In the genomic region with DNA sequence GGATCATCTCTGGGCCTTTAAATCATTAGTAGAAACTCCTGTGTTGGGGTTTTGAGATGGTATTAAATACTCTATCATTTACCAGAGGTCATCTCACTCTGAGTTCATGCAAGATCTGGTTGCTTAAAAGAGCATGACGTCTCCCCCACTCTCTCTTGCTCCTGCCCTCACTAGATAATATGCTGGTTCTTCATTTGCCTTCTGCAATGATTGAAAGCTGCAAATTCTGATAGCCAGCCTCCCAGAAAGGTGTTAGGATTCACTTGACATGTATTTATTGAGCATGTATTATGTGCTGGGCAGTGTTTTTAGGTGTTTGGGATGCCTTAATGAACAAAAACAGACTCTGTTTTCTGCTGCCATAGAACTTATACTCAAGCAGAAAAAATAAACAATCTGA, we compare ENCODE assay signal across 28 cellular contexts.
"Had no signal": no experiment of that assay in that cellular context is flagged by ENCODE, and none has a peak within 500 bp of the region (broad histone marks: within the 10 kb centered on the region; RNA-seq: fewer than 3 reads in every experiment).

No MANE protein-coding gene starts in this region.

- H3K4me1 Mint-ChIP-seq: stimulated activated effector memory CD8-positive, alpha-beta T cell treated with anti-CD3 and anti-CD28 coated beads, Interleukin-12 subunit alpha, Interleukin-12 subunit beta, amount 100 ng/mL, for 72 hours; stimulated activated memory B cell treated with anti-CD40 and anti-IgM and Interleukin-4, amounts not matched to agents 10 μg/mL and 1 μg/mL and 100 μg/mL, for 72 hours; stimulated activated naive B cell treated with anti-CD40 and anti-IgM and Interleukin-4, amounts not matched to agents 10 μg/mL and 1 μg/mL and 100 μg/mL, for 72 hours had no signal

- DNase-seq: stimulated activated CD4-positive, alpha-beta T cell treated with anti-CD3 and anti-CD28 coated beads, Interleukin-2, amount 100 ng/mL, for 48 hours; stimulated activated CD4-positive, alpha-beta T cell treated with anti-CD3 and anti-CD28 coated beads, Interleukin-4, amount 100 ng/mL, for 1 hour; stimulated activated CD4-positive, alpha-beta T cell treated with anti-CD3 and anti-CD28 coated beads, Interleukin-4, amount 100 ng/mL, for 24 hours; stimulated activated CD4-positive, alpha-beta T cell treated with anti-CD3 and anti-CD28 coated beads, Interleukin-4, amount 100 ng/mL, for 4 hours; stimulated activated CD8-positive, alpha-beta memory T cell treated with anti-CD3 and anti-CD28 coated beads, Interleukin-4, amount 100 ng/mL, for 48 hours; stimulated activated naive B cell treated with anti-CD40 and anti-IgM and Interleukin-4, amounts not matched to agents 10 μg/mL and 1 μg/mL and 100 μg/mL, for 72 hours; stimulated activated naive CD4-positive, alpha-beta T cell; stimulated activated naive CD4-positive, alpha-beta T cell treated with Interleukin-2 at 50 U/mL for 16 hours; stimulated activated naive CD8-positive, alpha-beta T cell treated with anti-CD3 and anti-CD28 coated beads, Interleukin-15, Interleukin-2, amounts not matched to agents 100 U/mL and 50 U/mL, for 24 hours; stomach; substantia nigra; testis; thyroid gland; tibial artery; transverse colon; trophoblast cell; upper lobe of left lung; upper lobe of right lung; uterus had no signal

- FAIRE-seq: urothelium cell line had no signal

- H3K27ac Mint-ChIP-seq: stimulated activated effector memory CD8-positive, alpha-beta T cell treated with anti-CD3 and anti-CD28 coated beads, Interleukin-12 subunit alpha, Interleukin-12 subunit beta, amount 100 ng/mL, for 72 hours; stimulated activated memory B cell treated with anti-CD40 and anti-IgM and Interleukin-4, amounts not matched to agents 10 μg/mL and 1 μg/mL and 100 μg/mL, for 72 hours; stimulated activated naive B cell treated with anti-CD40 and anti-IgM and Interleukin-4, amounts not matched to agents 10 μg/mL and 1 μg/mL and 100 μg/mL, for 72 hours; stimulated activated naive CD8-positive, alpha-beta T cell treated with anti-CD3 and anti-CD28 coated beads, Interleukin-15, Interleukin-2, amounts not matched to agents 100 ng/mL and 50 ng/mL, for 24 hours; type B pancreatic cell had no signal

- H3K27me3 Mint-ChIP-seq: stimulated activated memory B cell treated with anti-CD40 and anti-IgM and Interleukin-4, amounts not matched to agents 10 μg/mL and 1 μg/mL and 100 μg/mL, for 72 hours had no signal

- H3K4me1 ChIP-seq: stomach, suprapubic skin, testis, thyroid gland, tibial artery, tibial nerve, transverse colon, upper lobe of left lung, upper lobe of right lung, uterus, vagina had no signal

- ATAC-seq: stimulated activated effector memory CD8-positive, alpha-beta T cell treated with anti-CD3 and anti-CD28 coated beads, Interleukin-12 subunit alpha, Interleukin-12 subunit beta, amount 100 ng/mL, for 72 hours; stimulated activated memory B cell treated with anti-CD40 and anti-IgM and Interleukin-4, amounts not matched to agents 10 μg/mL and 1 μg/mL and 100 μg/mL, for 72 hours; stimulated activated naive B cell treated with anti-CD40 and anti-IgM and Interleukin-4, amounts not matched to agents 10 μg/mL and 1 μg/mL and 100 μg/mL, for 72 hours; stimulated activated naive CD8-positive, alpha-beta T cell treated with anti-CD3 and anti-CD28 coated beads, Interleukin-15, Interleukin-2, amounts not matched to agents 100 U/mL and 50 U/mL, for 24 hours; upper lobe of right lung had no signal

- H3K4me3 Mint-ChIP-seq: stimulated activated effector memory CD8-positive, alpha-beta T cell treated with anti-CD3 and anti-CD28 coated beads, Interleukin-12 subunit alpha, Interleukin-12 subunit beta, amount 100 ng/mL, for 72 hours; stimulated activated memory B cell treated with anti-CD40 and anti-IgM and Interleukin-4, amounts not matched to agents 10 μg/mL and 1 μg/mL and 100 μg/mL, for 72 hours; stimulated activated naive B cell treated with anti-CD40 and anti-IgM and Interleukin-4, amounts not matched to agents 10 μg/mL and 1 μg/mL and 100 μg/mL, for 72 hours; stimulated activated naive CD8-positive, alpha-beta T cell treated with anti-CD3 and anti-CD28 coated beads, Interleukin-15, Interleukin-2, amounts not matched to agents 100 ng/mL and 50 ng/mL, for 24 hours; type B pancreatic cell had no signal

- H3K9me3 ChIP-seq: suprapubic skin, testis, thoracic aorta, thyroid gland, uterus, vagina had no signal

- H3K4me3 ChIP-seq: stomach, suprapubic skin, testis, thoracic aorta, thyroid gland, tibial artery, tibial nerve, transverse colon, upper lobe of left lung, upper lobe of right lung, uterus, vagina had no signal

- H3K27ac ChIP-seq: stomach, suprapubic skin, testis, thoracic aorta, thyroid gland, tibial artery, tibial nerve, transverse colon, upper lobe of left lung, upper lobe of right lung, uterus, vagina had no signal

- H3K27me3 ChIP-seq: stomach, suprapubic skin, testis, thyroid gland, tibial artery, tibial nerve, transverse colon, upper lobe of left lung, upper lobe of right lung, uterus, vagina had no signal

- H3K36me3 ChIP-seq: stomach, suprapubic skin, thoracic aorta, thyroid gland, tibial artery, tibial nerve, transverse colon, upper lobe of left lung, upper lobe of right lung, uterus, vagina had no signal
